ENCODE assay signal across 8 cellular contexts in genomic region chr9:89606567-89607311, GRCh38. TPM values are rescaled to one million over a fixed set of nuclear protein-coding genes. Genes with fewer than 3 reads are reported as not detected.
A peak's percentile ranks its signal among the peaks of the same experiment; 100 is the strongest.
DNase-seq lines count a peak whose midpoint lies in the region; ATAC-seq and TF ChIP-seq lines count a peak whose summit lies in the region.

No MANE protein-coding gene starts in this region.

- H3K27ac ChIP-seq in angular gyrus (ENCODE audit: low read depth, low read length) (peak overlapping the region; percentile 88), hepatocyte (peak overlapping the region; percentile 89)

- H3K4me3 ChIP-seq in hepatocyte: peak overlapping the region; percentile 92

- H4K20me1 ChIP-seq in hepatocyte (ENCODE audit: insufficient read depth, poor library complexity, severe bottlenecking): no peaks in the 10 kb centered on the region

- peaks cover 8% of the 10 kb centered on the region for H3K79me2 ChIP-seq in hepatocyte

- peak; percentile 23 for DNase-seq in DMS79 treated with DMSO at 0.1 percent for 48 hours (lab: John Stamatoyannopoulos, UW)
- no peak for DNase-seq in DMS79 (lab: John Stamatoyannopoulos, UW)
- peak; percentile 90 for DNase-seq in NCI-H82 (lab: John Stamatoyannopoulos, UW)
- peak; percentile 63 for DNase-seq in hepatocyte (ENCODE audit: low spot score)
- DNase-seq in putamen (ENCODE audit: low spot score): peak; percentile 72
- no peak for DNase-seq in GM03348 (ENCODE audit: low spot score)

- no peaks in the 10 kb centered on the region for H3K9me2 ChIP-seq in hepatocyte (replicated peaks; ENCODE audit: insufficient read depth)

- WGBS in hepatocyte (ENCODE audit: low lambda C conversion rate, missing lambda C conversion rate): 34% methylated on average over 8 of the region's 9 CpGs

- no peaks in the 10 kb centered on the region for H3K36me3 ChIP-seq in hepatocyte (replicated peaks; ENCODE audit: insufficient read depth, low read depth)

- H3K27me3 ChIP-seq in hepatocyte: no peaks in the 10 kb centered on the region

- H3K4me2 ChIP-seq in hepatocyte: peak overlapping the region; percentile 96

- peaks cover 27% of the 10 kb centered on the region for H3K4me1 ChIP-seq in hepatocyte (ENCODE audit: insufficient read depth)

- TF ChIP-seq CTCF in hepatocyte (IDR thresholded peaks at IDR 0.05; ENCODE audit: poor library complexity): no peak

- no peak for ATAC-seq in GM18498 (IDR thresholded peaks at IDR 0.05; ENCODE audit: unreplicated experiment)

- H3K9me3 ChIP-seq in hepatocyte (ENCODE audit: low read depth): no peaks in the 10 kb centered on the region

- H2AFZ ChIP-seq in hepatocyte: no peak overlapping the region

RNA-seq across cellular contexts. Expression of gene GADD45G, which starts 1.9 kb away (rescaled TPM):
- total RNA-seq in hepatocyte: 14.7 and 15.7 TPM in 2 replicates
- polyA plus RNA-seq in hepatocyte: 45.1 and 47.8 TPM in 2 replicates

Comparison
In these comparisons a context has a peak if more than half of its experiments do, and no peak if none do; other contexts are left out.
1. DNase-seq: peak in DMS79 treated with DMSO at 0.1 percent for 48 hours (single experiment), NCI-H82 (single experiment), hepatocyte (single experiment) and putamen (single experiment); none in DMS79 (single experiment) and GM03348 (single experiment).